18 cellular contexts compared by ENCODE assay signal in the genomic region with DNA sequence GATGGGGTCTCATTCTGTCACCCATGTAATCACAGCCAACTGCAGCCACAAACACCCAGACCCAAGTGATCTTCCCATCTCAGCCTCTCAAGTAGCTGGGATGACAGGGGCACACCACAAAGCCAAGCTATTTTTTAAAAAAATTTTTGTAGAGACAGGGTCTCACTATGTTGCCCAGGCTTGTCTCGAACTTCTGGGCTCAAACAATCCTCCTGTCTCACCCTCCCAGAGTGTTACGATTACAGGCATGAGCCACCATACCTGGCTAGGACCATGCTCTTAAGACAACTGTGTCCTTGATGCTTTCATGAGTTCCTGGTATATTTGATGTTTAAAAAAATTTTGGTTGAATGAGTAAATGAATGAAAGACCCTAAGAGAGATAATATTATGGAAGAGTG. TPM values are rescaled to one million over a fixed set of nuclear protein-coding genes. Genes with fewer than 3 reads are reported as not detected.
"Had no signal": no experiment of that assay in that cellular context is flagged by ENCODE, and none has a peak within 500 bp of the region (broad histone marks: within the 10 kb centered on the region; RNA-seq: fewer than 3 reads in every experiment).

No MANE protein-coding gene starts in this region.

- H3K9me3 ChIP-seq: gastroesophageal sphincter, mucosa of descending colon, prostate gland, sigmoid colon had no signal

- H3K27ac ChIP-seq: coronary artery, gastroesophageal sphincter, sigmoid colon had no signal

- ATAC-seq: activated CD4-positive, CD25-positive, alpha-beta regulatory T cell treated with anti-CD3 and anti-CD28 coated beads, Interleukin-2, amount 50 U/mL, for 24 hours; gastroesophageal sphincter had no signal

- H3K4me1 ChIP-seq: gastroesophageal sphincter, prostate gland, sigmoid colon had no signal

- H3K4me3 ChIP-seq: coronary artery, gastroesophageal sphincter, lung, mucosa of descending colon, prostate gland, sigmoid colon had no signal

- H3K36me3 ChIP-seq: gastroesophageal sphincter, prostate gland, sigmoid colon had no signal

- H3K27me3 ChIP-seq: gastroesophageal sphincter, sigmoid colon had no signal

- DNase-seq: activated gamma-delta T cell treated with Interleukin-2 at 50 U/mL for 16 hours; activated naive CD8-positive, alpha-beta T cell treated with anti-CD3 and anti-CD28 coated beads for 36 hours; activated T-cell treated with anti-CD3 and anti-CD28 coated beads, Interleukin-2, amount 50 U/mL, for 24 hours; anterior cingulate cortex; effector CD4-positive, alpha-beta T cell; hippocampal formation; occipital lobe; sigmoid colon; stimulated activated CD4-positive, alpha-beta T cell treated with anti-CD3 and anti-CD28 coated beads, Interleukin-12 subunit alpha, Interleukin-12 subunit beta, amount 100 ng/mL, for 4 hours; stimulated activated naive CD8-positive, alpha-beta T cell treated with anti-CD3 and anti-CD28 coated beads, Interleukin-15, Interleukin-2, amounts not matched to agents 100 U/mL and 50 U/mL, for 24 hours had no signal

RNA-seq across cellular contexts. Expression of a gene that starts 19.4 kb away (rescaled TPM):
- total RNA-seq: activated naive CD8-positive, alpha-beta T cell treated with anti-CD3 and anti-CD28 coated beads for 36 hours; T-helper 2 cell treated with Interferon-gamma antibody and Interleukin-4, amounts not matched to agents 100 ng/mL and 5 ng/mL, for 36 hours had no signal

RNA-seq across cellular contexts. Expression of a gene that starts 57.7 kb away (rescaled TPM):
- total RNA-seq: activated naive CD8-positive, alpha-beta T cell treated with anti-CD3 and anti-CD28 coated beads for 36 hours; natural killer cell treated with Interleukin-12 subunit alpha and Interleukin-12 subunit beta and Interleukin-15 and Interleukin-18, amount 100 ng/mL, for 72 hours had no signal
